Comparison of ENCODE assay signal across 2 cellular contexts in the genomic region with DNA sequence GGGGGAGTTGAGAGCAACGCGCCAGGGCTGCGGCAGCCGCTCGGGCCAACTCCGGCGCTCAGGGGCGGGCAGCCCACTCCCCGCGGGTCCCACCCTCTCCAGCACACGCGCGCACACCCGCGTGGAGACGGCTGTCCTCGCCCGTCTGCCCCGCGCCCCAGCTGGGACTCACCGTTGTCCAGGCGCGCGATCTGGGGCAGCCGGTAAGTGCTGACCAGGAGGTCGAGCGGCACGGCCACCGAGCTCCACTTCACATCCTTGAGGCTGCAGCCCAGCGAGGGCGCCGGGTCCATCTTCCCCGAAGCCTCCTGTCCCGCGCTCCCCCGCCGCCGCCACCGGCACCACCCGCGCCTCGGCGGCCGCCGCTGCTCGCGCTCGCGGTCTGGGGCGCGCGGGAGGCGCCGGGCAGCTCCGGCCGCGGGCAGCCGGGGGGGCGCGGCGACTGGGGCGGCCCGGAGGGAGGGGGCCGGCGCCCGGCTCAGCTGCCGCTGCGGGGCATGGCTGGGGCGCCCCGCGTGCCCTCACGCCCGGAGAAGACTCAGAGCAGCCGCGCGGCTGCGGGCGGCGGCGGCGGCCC.
TF ChIP-seq lines count a peak whose summit lies in the region.

No MANE protein-coding gene starts in this region.

TF ChIP-seq in A549, 52 proteins besides CTCF, POLR2A, EP300 and RAD21 (continued from another document):
- no peak for TF ChIP-seq RCOR1 (IDR thresholded peaks at IDR 0.05; ENCODE audit: low read depth, low read length)
TF ChIP-seq in A549: peak in this region for 0.

TF ChIP-seq in GM12878, 131 proteins besides CTCF, POLR2A, EP300 and RAD21:
- TF ChIP-seq, protein P1, sequence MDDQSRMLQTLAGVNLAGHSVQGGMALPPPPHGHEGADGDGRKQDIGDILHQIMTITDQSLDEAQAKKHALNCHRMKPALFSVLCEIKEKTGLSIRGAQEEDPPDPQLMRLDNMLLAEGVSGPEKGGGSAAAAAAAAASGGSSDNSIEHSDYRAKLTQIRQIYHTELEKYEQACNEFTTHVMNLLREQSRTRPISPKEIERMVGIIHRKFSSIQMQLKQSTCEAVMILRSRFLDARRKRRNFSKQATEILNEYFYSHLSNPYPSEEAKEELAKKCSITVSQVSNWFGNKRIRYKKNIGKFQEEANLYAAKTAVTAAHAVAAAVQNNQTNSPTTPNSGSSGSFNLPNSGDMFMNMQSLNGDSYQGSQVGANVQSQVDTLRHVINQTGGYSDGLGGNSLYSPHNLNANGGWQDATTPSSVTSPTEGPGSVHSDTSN (IDR thresholded peaks at IDR 0.05; ENCODE audit: insufficient replicate concordance, low read depth, low read length) = no peak
- TF ChIP-seq BACH1 (IDR thresholded peaks at IDR 0.05; ENCODE audit: borderline replicate concordance) (no peak), SP1 (IDR thresholded peaks at IDR 0.05; ENCODE audit: low read depth, low read length) (no peak)
TF ChIP-seq in GM12878: peak in this region for 0.
